Comparison of ENCODE assay signal across 25 cellular contexts in the genomic region with DNA sequence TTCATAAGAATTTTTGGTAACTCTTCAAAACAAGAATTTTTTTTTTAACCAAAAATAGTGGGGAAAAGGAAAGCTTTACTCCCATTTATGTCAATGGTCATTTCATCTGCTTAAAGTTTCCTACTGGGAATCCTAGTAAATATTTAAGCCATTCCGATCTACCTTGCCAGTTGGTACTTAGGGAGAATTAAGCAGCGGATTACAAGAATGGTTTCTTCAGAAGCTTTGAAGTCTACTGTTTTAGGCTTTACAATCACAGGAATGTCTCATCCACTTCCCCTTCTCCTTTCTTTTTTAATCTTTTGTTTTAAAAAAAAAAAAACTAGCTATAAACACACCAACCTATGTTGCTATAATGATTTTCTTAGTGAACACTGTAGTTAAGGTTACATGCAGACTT.
"Had no signal": no experiment of that assay in that cellular context is flagged by ENCODE, and none has a peak within 500 bp of the region (broad histone marks: within the 10 kb centered on the region; RNA-seq: fewer than 3 reads in every experiment).

No MANE protein-coding gene starts in this region.

- H3K9me3 ChIP-seq: SJSA1 had no signal

- H3K27ac ChIP-seq: brain microvascular endothelial cell, cardiac muscle cell, SJSA1 had no signal

- H3K27me3 Mint-ChIP-seq: activated CD8-positive, alpha-beta T cell treated with anti-CD3 and anti-CD28 coated beads for 36 hours; activated naive CD8-positive, alpha-beta T cell treated with anti-CD3 and anti-CD28 coated beads, Interleukin-2, amount 50 U/mL, for 24 hours; activated T-cell treated with anti-CD3 and anti-CD28 coated beads, Interleukin-2, amount 50 U/mL, for 24 hours had no signal

- H3K9me3 Mint-ChIP-seq: activated T-cell treated with anti-CD3 and anti-CD28 coated beads, Interleukin-2, amount 50 U/mL, for 24 hours; activated T-helper 1 cell treated with anti-CD3 and anti-CD28 coated beads, Interleukin-12 subunit alpha, Interleukin-12 subunit beta, Interleukin-2, Interleukin-4 antibody, amounts not matched to agents 30 ng/mL and 10 ng/mL and 1 ng/mL, durations not matched to agents 14 hours and 24 hours and 36 hours had no signal

- H3K4me3 ChIP-seq: cardiac muscle cell, SJSA1 had no signal

- H3K4me1 ChIP-seq: SJSA1 had no signal

- DNase-seq: activated CD4-positive, alpha-beta T cell treated with anti-CD3 and anti-CD28 coated beads for 4 hours; activated CD8-positive, alpha-beta memory T cell treated with anti-CD3 and anti-CD28 coated beads, Interleukin-2, amount 50 U/mL, for 4 hours; activated CD8-positive, alpha-beta T cell treated with anti-CD3 and anti-CD28 coated beads for 36 hours; activated effector memory CD4-positive, alpha-beta T cell treated with Interleukin-2 at 50 U/mL for 16 hours; activated naive CD4-positive, alpha-beta T cell treated with Interleukin-2 at 50 U/mL for 16 hours; activated naive CD8-positive, alpha-beta T cell treated with anti-CD3 and anti-CD28 coated beads, Interleukin-2, amount 50 U/mL, for 24 hours; activated T-cell treated with anti-CD3 and anti-CD28 coated beads, Interleukin-2, amount 50 U/mL, for 24 hours; amniotic stem cell; brain microvascular endothelial cell; KG1; NCI-H1092; NCI-H1417; NCI-H2029; NCI-H2107; NCI-H2171 treated with DMSO at 0.1 percent for 48 hours; NCI-H226; NCI-H526; PC-3; SHP77; SW 1271 had no signal

- H3K36me3 ChIP-seq: brain microvascular endothelial cell, cardiac muscle cell, SJSA1 had no signal

- H3K4me1 Mint-ChIP-seq: activated naive CD8-positive, alpha-beta T cell treated with anti-CD3 and anti-CD28 coated beads, Interleukin-2, amount 50 U/mL, for 24 hours had no signal

- H3K27ac Mint-ChIP-seq: activated CD8-positive, alpha-beta T cell treated with anti-CD3 and anti-CD28 coated beads for 36 hours; activated naive CD4-positive, alpha-beta T cell treated with anti-CD3 and anti-CD28 coated beads, Interleukin-2, amount 50 U/mL, for 72 hours; activated naive CD8-positive, alpha-beta T cell treated with anti-CD3 and anti-CD28 coated beads, Interleukin-2, amount 50 U/mL, for 24 hours; activated T-cell treated with anti-CD3 and anti-CD28 coated beads, Interleukin-2, amount 50 U/mL, for 24 hours; activated T-helper 1 cell treated with anti-CD3 and anti-CD28 coated beads, Interleukin-12 subunit alpha, Interleukin-12 subunit beta, Interleukin-2, Interleukin-4 antibody, amounts not matched to agents 30 ng/mL and 10 ng/mL and 1 ng/mL, durations not matched to agents 14 hours and 24 hours and 36 hours had no signal

- H3K36me3 Mint-ChIP-seq: activated naive CD4-positive, alpha-beta T cell treated with anti-CD3 and anti-CD28 coated beads, Interleukin-2, amount 50 U/mL, for 72 hours had no signal

- FAIRE-seq: RCC 7860 had no signal

- H3K27me3 ChIP-seq: brain microvascular endothelial cell, cardiac muscle cell, SJSA1 had no signal

- H3K4me3 Mint-ChIP-seq: activated CD8-positive, alpha-beta T cell treated with anti-CD3 and anti-CD28 coated beads for 36 hours; activated naive CD8-positive, alpha-beta T cell treated with anti-CD3 and anti-CD28 coated beads, Interleukin-2, amount 50 U/mL, for 24 hours; activated T-cell treated with anti-CD3 and anti-CD28 coated beads, Interleukin-2, amount 50 U/mL, for 24 hours; activated T-helper 1 cell treated with anti-CD3 and anti-CD28 coated beads, Interleukin-12 subunit alpha, Interleukin-12 subunit beta, Interleukin-2, Interleukin-4 antibody, amounts not matched to agents 30 ng/mL and 10 ng/mL and 1 ng/mL, durations not matched to agents 14 hours and 24 hours and 36 hours had no signal
